In genomic region chr20:21507275-21508229, GRCh38 we compare ENCODE assay signal across 19 cellular contexts. TPM values are rescaled to one million over a fixed set of nuclear protein-coding genes. Genes with fewer than 3 reads are reported as not detected.
A peak's percentile ranks its signal among the peaks of the same experiment; 100 is the strongest.
DNase-seq lines count a peak whose midpoint lies in the region; ATAC-seq, FAIRE-seq and TF ChIP-seq lines count a peak whose summit lies in the region.
"Had no signal": no experiment of that assay in that cellular context is flagged by ENCODE, and none has a peak within 500 bp of the region (broad histone marks: within the 10 kb centered on the region; RNA-seq: fewer than 3 reads in every experiment).

No MANE protein-coding gene starts in this region.

- H3K27ac ChIP-seq in HepG2 (ENCODE audit: extremely low read length, insufficient read depth, low read length) (no peak overlapping the region), right lobe of liver (no peak overlapping the region), gastrocnemius medialis (no peak overlapping the region)
- H3K27ac ChIP-seq: adrenal gland, GM23248, neutrophil had no signal

- TF ChIP-seq EP300 in HepG2 (IDR thresholded peaks at IDR 0.05; ENCODE audit: low read depth in 2 of 2, low read length in 2 of 2): no peak
- no peak for TF ChIP-seq EP300 in HepG2 (CRISPR knock-in tag; IDR thresholded peaks at IDR 0.05; ENCODE audit: borderline replicate concordance)

- no peak for TF ChIP-seq RAD21 in HepG2 (CRISPR knock-in tag; IDR thresholded peaks at IDR 0.05)

- no peak for ATAC-seq in HepG2
- ATAC-seq in right lobe of liver: no peak
- ATAC-seq in T-helper 17 cell: no peak
- no peak for ATAC-seq in gastrocnemius medialis
- ATAC-seq: Panc1, sciatic nerve had no signal

- no peaks in the 10 kb centered on the region for H3K36me3 Mint-ChIP-seq in T-helper 17 cell (ENCODE audit: low read depth)
- H3K36me3 Mint-ChIP-seq: immature natural killer cell had no signal

- WGBS in HepG2 (ENCODE audit: low lambda C conversion rate): 49% methylated on average over 48 of the region's 48 CpGs
- WGBS in right lobe of liver (ENCODE audit: insufficient coverage, low coverage, low lambda C conversion rate, missing lambda C conversion rate): 5% methylated on average over 30 of the region's 48 CpGs

- DNase-seq in HepG2 (ENCODE audit: low spot score) (no peak), right lobe of liver (no peak), T-helper 17 cell (no peak), globus pallidus (ENCODE audit: low spot score) (peak; percentile 58), superior temporal gyrus (ENCODE audit: extremely low spot score) (peak; percentile 55), A172 (ENCODE audit: low spot score) (no peak), gastrocnemius medialis (no peak), H4 (ENCODE audit: low spot score) (no peak)
- DNase-seq: BE2C, GM23248, immature natural killer cell, mammary epithelial cell, NCI-H1048, NCI-H2107, NCI-H69 had no signal

- H3K27ac Mint-ChIP-seq in T-helper 17 cell: peak overlapping the region; percentile 74
- H3K27ac Mint-ChIP-seq: immature natural killer cell had no signal

- H2AFZ ChIP-seq in HepG2 (ENCODE audit: low read length): no peak overlapping the region
- H2AFZ ChIP-seq: GM23248 had no signal

- H3K9ac ChIP-seq in HepG2 (ENCODE audit: insufficient read depth, low read depth, low read length): no peak overlapping the region
- H3K9ac ChIP-seq: GM23248 had no signal

- H4K20me1 ChIP-seq in HepG2 (ENCODE audit: insufficient read depth, low read length): peaks cover 3% of the 10 kb centered on the region; the same call in 1 of the 2 replicates

- CTCF ChIA-PET in HepG2 (lab: Yijun Ruan, JAX; ENCODE audit: low intra/inter-chr PET ratio, low total read pairs): interaction anchor here (2.7 to 5.5 kb wide), 3 partner anchors 64 to 671 kb away, joined by 9 to 181 read pairs (median 40); no protein-coding TSS in a partner anchor

- H3K4me3 ChIP-seq in HepG2 (replicated peaks in 1 of 3; ENCODE audit: insufficient read depth in 1 of 3, low read depth in 2 of 3, low read length in 3 of 3): no peak overlapping the region
- H3K4me3 ChIP-seq in right lobe of liver: no peak overlapping the region
- no peak overlapping the region for H3K4me3 ChIP-seq in gastrocnemius medialis
- H3K4me3 ChIP-seq: adrenal gland, GM23248 had no signal

- FAIRE-seq in HepG2 (lab: Jason Lieb, UNC): no peak

- no peak for TF ChIP-seq POLR2A in HepG2 (IDR thresholded peaks at IDR 0.05; ENCODE audit: insufficient read depth in 1 of 2, low read depth in 2 of 2, low read length in 2 of 2)
- no peak for TF ChIP-seq POLR2A in right lobe of liver (IDR thresholded peaks at IDR 0.05)
- TF ChIP-seq POLR2A in gastrocnemius medialis (IDR thresholded peaks at IDR 0.05): no peak

- H3K9me3 ChIP-seq in HepG2 (ENCODE audit: low read length): no peaks in the 10 kb centered on the region
- H3K9me3 ChIP-seq in right lobe of liver: no peaks in the 10 kb centered on the region
- no peaks in the 10 kb centered on the region for H3K9me3 ChIP-seq in T-helper 17 cell (ENCODE audit: control insufficient read depth, low read length, poor library complexity, severe bottlenecking)
- H3K9me3 ChIP-seq in gastrocnemius medialis: no peaks in the 10 kb centered on the region
- H3K9me3 ChIP-seq: adrenal gland, BE2C, neutrophil had no signal

- in situ Hi-C loops in HepG2 (cut with HindIII; ENCODE audit: extremely low pct_ligation_motif_present, low pct_unique_long_range_greater_than_20kb) (loop anchor here (10.0 kb wide), 1 partner anchor 453 kb away; no protein-coding TSS in a partner anchor), gastrocnemius medialis (cut with MboI; ENCODE audit: low sequenced_read_pairs in 4 of 4) (loop anchor here (10.0 kb wide), 4 partner anchors 273 to 673 kb away; no protein-coding TSS in a partner anchor)

- no TSS peak for BruUV-seq in HepG2 (replicated peaks; lab: Mats Ljungman, UMichigan)

- H3K4me1 Mint-ChIP-seq in T-helper 17 cell: peaks cover 17% of the 10 kb centered on the region

- H3K27me3 Mint-ChIP-seq in T-helper 17 cell: peaks cover 78% of the 10 kb centered on the region

- H3K36me3 ChIP-seq in HepG2 (replicated peaks in 1 of 2; ENCODE audit: control insufficient read depth in 1 of 2, insufficient read depth in 2 of 2, low read length in 2 of 2): no peaks in the 10 kb centered on the region
- no peaks in the 10 kb centered on the region for H3K36me3 ChIP-seq in right lobe of liver
- no peaks in the 10 kb centered on the region for H3K36me3 ChIP-seq in gastrocnemius medialis
- H3K36me3 ChIP-seq: adrenal gland, BE2C, neutrophil had no signal

- peaks cover 16 to 85% of the 10 kb centered on the region in 2 experiments for H3K27me3 ChIP-seq in HepG2 (ENCODE audit: control insufficient read depth in 1 of 2, insufficient read depth in 2 of 2, low read length in 2 of 2)
- peaks cover 5 to 38% of the 10 kb centered on the region in 2 donors for H3K27me3 ChIP-seq in right lobe of liver
- H3K27me3 ChIP-seq in gastrocnemius medialis: peaks cover 91 to 100% (median 99%) of the 10 kb centered on the region in 3 donors

- no peak for TF ChIP-seq CTCF in HepG2 (CRISPR knock-in tag; IDR thresholded peaks at IDR 0.05)
- no peak for TF ChIP-seq CTCF in right lobe of liver (IDR thresholded peaks at IDR 0.05)
- no peak for TF ChIP-seq CTCF in gastrocnemius medialis (IDR thresholded peaks at IDR 0.05 in 4 of 5, conservative IDR thresholded peaks at IDR 0.05 in 1 of 5)

- H3K4me1 ChIP-seq in HepG2 (ENCODE audit: insufficient read depth, low read length) (peaks cover 14% of the 10 kb centered on the region), right lobe of liver (peaks cover 0 to 29% (median 7%) of the 10 kb centered on the region in 4 donors), gastrocnemius medialis (peaks cover 24 to 29% of the 10 kb centered on the region in 2 donors)
- H3K4me1 ChIP-seq: BE2C had no signal

- intact Hi-C loops in HepG2 (cut with micrococcal nuclease; ENCODE audit: unreplicated experiment) (no loop called here), right lobe of liver (cut with DNase I) (loop anchor here (5.0 to 10.0 kb wide), 3 partner anchors 67 to 643 kb away; no protein-coding TSS in a partner anchor), gastrocnemius medialis (cut with DNase I; ENCODE audit: low total_unique reads) (loop anchor here (5.0 to 10.0 kb wide), 2 partner anchors 403 to 645 kb away; partner anchors contain the start of gene LINC00237)

- no peak overlapping the region for H3K4me3 Mint-ChIP-seq in T-helper 17 cell

- no peaks in the 10 kb centered on the region for H3K79me2 ChIP-seq in HepG2 (ENCODE audit: insufficient read depth, low read length)

- no peak overlapping the region for H3K4me2 ChIP-seq in HepG2 (ENCODE audit: low read depth, low read length)

- POLR2A ChIA-PET in HepG2 (lab: Yijun Ruan, JAX): no interaction called here

TF ChIP-seq in HepG2, 621 proteins besides CTCF, POLR2A, EP300 and RAD21:
- TF ChIP-seq ZNF232 (CRISPR knock-in tag; IDR thresholded peaks at IDR 0.05; ENCODE audit: borderline replicate concordance) (no peak), CEBPB (IDR thresholded peaks at IDR 0.05; ENCODE audit: borderline replicate concordance, low read depth, low read length) (peak; percentile 69)

RNA-seq across cellular contexts. Expression of gene NKX2-2, which starts 6.3 kb away (rescaled TPM):
- not detected in 2 replicates for total RNA-seq in HepG2 (2016; rRNA removed; fragmentation: Illumina TruSeq; extraction: Trizol)
- total RNA-seq in HepG2 (2016; cell fraction: cytosol; rRNA removed; fragmentation: Illumina TruSeq; extraction: Trizol; ENCODE audit: low read depth): not detected in 2 replicates
- not detected in 2 replicates for total RNA-seq in HepG2 (2016; cell fraction: insoluble cytoplasmic fraction; rRNA removed; fragmentation: Illumina TruSeq; extraction: Trizol)
- not detected in 2 replicates for total RNA-seq in HepG2 (2016; cell fraction: membrane; rRNA removed; fragmentation: Illumina TruSeq; extraction: Trizol)
- not detected in 2 replicates for total RNA-seq in HepG2 (2016; cell fraction: nucleus; rRNA removed; fragmentation: Illumina TruSeq; extraction: Trizol)
- polyA plus RNA-seq in HepG2 (2011; rRNA removed): not detected in 2 replicates
- not detected in 2 replicates for polyA plus RNA-seq in HepG2 (2011; cell fraction: cytosol; rRNA removed)
- not detected in 2 replicates for polyA plus RNA-seq in HepG2 (2011; cell fraction: nucleus; rRNA removed)
- polyA plus RNA-seq in HepG2 (2012): not detected in 2 replicates
- polyA plus RNA-seq in HepG2 (2016; cell fraction: cytosol; fragmentation: Illumina TruSeq; extraction: Trizol; ENCODE audit: low read depth): not detected in 2 replicates
- not detected in 2 replicates for polyA plus RNA-seq in HepG2 (2016; cell fraction: insoluble cytoplasmic fraction; fragmentation: Illumina TruSeq; extraction: Trizol; ENCODE audit: low read depth)
- polyA plus RNA-seq in HepG2 (2016; cell fraction: membrane; fragmentation: Illumina TruSeq; extraction: Trizol; ENCODE audit: low read depth): not detected in 2 replicates
- not detected in 2 replicates for polyA plus RNA-seq in HepG2 (2016; cell fraction: nucleus; fragmentation: Illumina TruSeq; extraction: Trizol; ENCODE audit: insufficient read depth, low read depth)
- not detected in 2 replicates for polyA minus RNA-seq in HepG2 (2011; rRNA and poly(A)+ RNA removed; ENCODE audit: low replicate concordance)
- polyA minus RNA-seq in HepG2 (2011; cell fraction: cytosol; rRNA and poly(A)+ RNA removed): not detected in 2 replicates
- polyA minus RNA-seq in HepG2 (2011; cell fraction: nucleus; rRNA and poly(A)+ RNA removed): not detected in 2 replicates
- not detected for total RNA-seq in right lobe of liver
- not detected for total RNA-seq in T-helper 17 cell
- 4.4 TPM in 2 replicates for total RNA-seq in A172 (2014; rRNA removed; shearing (Covaris generic))
- total RNA-seq in gastrocnemius medialis: not detected
- total RNA-seq in H4 (2014; rRNA removed; shearing (Covaris generic)): 0.56 and 1.2 TPM in 2 replicates
- total RNA-seq: adrenal gland, GM23248, mammary epithelial cell, sciatic nerve had no signal
- polyA plus RNA-seq: adrenal gland, GM23248, immature natural killer cell, mammary epithelial cell had no signal

Comparison
In these comparisons a context has a peak if more than half of its experiments do, and no peak if none do; other contexts are left out.
1. DNase-seq: peak in globus pallidus (single experiment) and superior temporal gyrus (single experiment); none in HepG2 (single experiment), right lobe of liver (0 of 3), T-helper 17 cell (0 of 3), A172 (single experiment), gastrocnemius medialis (0 of 2) and H4 (single experiment).